Comparison of ENCODE assay signal across 1 cellular context in genomic region chr11:45209904-45210699, GRCh38.
TF ChIP-seq lines count a peak whose summit lies in the region.

No MANE protein-coding gene starts in this region.

TF ChIP-seq in GM23338, 12 proteins besides CTCF, POLR2A, EP300 and RAD21 (continued from another document):
- TF ChIP-seq ZNF462 (CRISPR knock-in tag; IDR thresholded peaks at IDR 0.05), result no peak
- TF ChIP-seq NANOG (IDR thresholded peaks at IDR 0.05; ENCODE audit: borderline replicate concordance), result no peak
